ENCODE assay signal across 8 cellular contexts in the genomic region with DNA sequence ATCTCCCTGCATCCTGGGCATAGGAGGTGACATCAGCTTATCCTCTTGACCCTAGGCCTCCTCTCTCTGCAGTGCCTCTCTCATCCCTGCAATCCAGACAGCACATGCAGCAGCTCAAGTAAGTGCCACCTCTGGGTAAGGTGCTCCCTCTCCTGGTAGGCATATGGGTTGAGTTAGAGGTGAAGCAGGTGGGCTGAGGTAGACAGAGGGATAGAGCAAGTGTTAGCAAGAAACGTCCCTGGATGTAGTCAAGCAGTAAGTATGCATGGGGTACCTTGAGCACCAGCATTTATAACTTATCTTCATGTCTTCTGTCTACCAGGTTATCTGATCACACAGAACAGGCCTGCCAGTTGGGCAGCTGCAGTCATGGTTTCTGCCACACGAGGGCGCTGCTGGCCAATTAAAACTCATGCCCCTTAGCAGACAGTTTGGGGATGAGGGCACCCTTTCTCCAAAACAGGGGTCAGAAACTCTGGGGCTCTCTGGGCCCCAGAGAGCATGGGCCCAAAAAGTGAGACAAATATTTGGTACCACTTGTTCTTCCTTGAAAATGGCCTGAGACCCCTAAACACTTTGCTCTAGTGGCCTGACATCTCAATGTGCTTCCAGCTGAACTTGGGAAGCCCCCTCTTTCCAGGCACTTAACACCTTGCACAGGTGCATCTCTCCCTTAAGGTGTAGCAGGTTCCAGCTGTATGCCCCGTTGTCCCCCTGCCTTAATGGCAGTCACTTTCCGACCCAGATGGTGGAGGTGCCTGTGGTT. TPM values are rescaled to one million over a fixed set of nuclear protein-coding genes. Genes with fewer than 3 reads are reported as not detected.
A peak's percentile ranks its signal among the peaks of the same experiment; 100 is the strongest.
DNase-seq lines count a peak whose midpoint lies in the region; ATAC-seq and TF ChIP-seq lines count a peak whose summit lies in the region.

No MANE protein-coding gene starts in this region.

- TF ChIP-seq POLR2A in spleen (IDR thresholded peaks at IDR 0.05) = no peak

- DNase-seq in DMS53 treated with DMSO at 0.1 percent for 48 hours (lab: John Stamatoyannopoulos, UW; ENCODE audit: unreplicated experiment) (peak; percentile 8), KBM-7 (peak; percentile 80), T-helper 17 cell (peak; percentile 54 to 72 (median 56)), anterior cingulate cortex (lab: John Stamatoyannopoulos, UW) (peak in 35 of 58 donors; percentile 4 to 80 (median 28)), hepatocyte (ENCODE audit: low spot score) (peak; percentile 56), spleen (peak; percentile 90), amniotic stem cell (lab: John Stamatoyannopoulos, UW) (no peak)

- no peaks in the 10 kb centered on the region for H3K79me2 ChIP-seq in hepatocyte

- H3K4me1 ChIP-seq in hepatocyte (ENCODE audit: insufficient read depth) = no peaks in the 10 kb centered on the region
- H3K4me1 ChIP-seq in spleen = peaks cover 0 to 34% (median 7%) of the 10 kb centered on the region in 6 donors

- no peaks in the 10 kb centered on the region for H3K27me3 Mint-ChIP-seq in T-helper 17 cell

- WGBS in hepatocyte (ENCODE audit: low lambda C conversion rate, missing lambda C conversion rate) = 29% methylated on average over 5 of the region's 5 CpGs
- WGBS in spleen, 5 donors = 28 to 38% (median 34%) methylated on average over 5 of the region's 5 CpGs

- H3K27me3 ChIP-seq in hepatocyte = no peaks in the 10 kb centered on the region
- H3K27me3 ChIP-seq in spleen (replicated peaks in 1 of 7) = no peaks in the 10 kb centered on the region

- no peak overlapping the region for H3K27ac Mint-ChIP-seq in T-helper 17 cell

- H3K27ac ChIP-seq in hepatocyte (no peak overlapping the region), spleen (no peak overlapping the region)

- TF ChIP-seq CTCF in hepatocyte (IDR thresholded peaks at IDR 0.05; ENCODE audit: poor library complexity) (peak; percentile 97), spleen (IDR thresholded peaks at IDR 0.05 in 8 of 11, conservative IDR thresholded peaks at IDR 0.05 in 3 of 11) (peak; percentile 77 to 97 (median 93))

- no peaks in the 10 kb centered on the region for H3K4me1 Mint-ChIP-seq in T-helper 17 cell

- no peak overlapping the region for H2AFZ ChIP-seq in hepatocyte

- intact Hi-C loops in spleen (cut with DNase I; ENCODE audit: low total_unique reads) = loop anchor here (2.0 kb wide), 1 partner anchor 75 kb away; no protein-coding TSS in a partner anchor

- no peaks in the 10 kb centered on the region for H4K20me1 ChIP-seq in hepatocyte (ENCODE audit: insufficient read depth, poor library complexity, severe bottlenecking)

- H3K36me3 ChIP-seq in hepatocyte (replicated peaks; ENCODE audit: insufficient read depth, low read depth) = no peaks in the 10 kb centered on the region
- H3K36me3 ChIP-seq in spleen = peaks cover 0 to 92% (median 34%) of the 10 kb centered on the region in 6 donors

- H3K9me3 ChIP-seq in T-helper 17 cell (ENCODE audit: control insufficient read depth, low read length, poor library complexity, severe bottlenecking) (no peaks in the 10 kb centered on the region), hepatocyte (ENCODE audit: low read depth) (no peaks in the 10 kb centered on the region), spleen (no peaks in the 10 kb centered on the region)

- ATAC-seq in T-helper 17 cell (peak; percentile 83), GM21786 (IDR thresholded peaks at IDR 0.05; ENCODE audit: unreplicated experiment) (no peak)

- peaks cover 7% of the 10 kb centered on the region for H3K36me3 Mint-ChIP-seq in T-helper 17 cell (ENCODE audit: low read depth)

- no peak overlapping the region for H3K4me3 Mint-ChIP-seq in T-helper 17 cell

- H3K4me2 ChIP-seq in hepatocyte = no peak overlapping the region

- in situ Hi-C loops in KBM-7 (cut with MboI; ENCODE audit: low pct_unique_long_range_greater_than_20kb, low sequenced_read_pairs) = no loop called here

- H3K4me3 ChIP-seq in hepatocyte (no peak overlapping the region), spleen (no peak overlapping the region)

- H3K9me2 ChIP-seq in hepatocyte (replicated peaks; ENCODE audit: insufficient read depth) = no peaks in the 10 kb centered on the region

RNA-seq across cellular contexts. Expression of gene NEUROD2, which starts 59.8 kb away (rescaled TPM):
- total RNA-seq in T-helper 17 cell (not detected), hepatocyte (not detected in 2 replicates), spleen (not detected)
- polyA plus RNA-seq in hepatocyte (not detected in 2 replicates), spleen (under 1 TPM in 2 of 3 donors, not detected in 1; under 0.01 to 0.03 TPM)
